Comparison of ENCODE assay signal across 9 cellular contexts in genomic region chr4:87896020-87896621, GRCh38.
DNase-seq lines count a peak whose midpoint lies in the region; ATAC-seq and TF ChIP-seq lines count a peak whose summit lies in the region.
"Had no signal": no experiment of that assay in that cellular context is flagged by ENCODE, and none has a peak within 500 bp of the region (broad histone marks: within the 10 kb centered on the region; RNA-seq: fewer than 3 reads in every experiment).

No MANE protein-coding gene starts in this region.

- H3K4me3 ChIP-seq in NB4 (ENCODE audit: low read depth, low read length) = no peak overlapping the region
- H3K4me3 ChIP-seq in astrocyte of the spinal cord (ENCODE audit: low read depth, low read length) = no peak overlapping the region
- H3K4me3 ChIP-seq: gastrocnemius medialis had no signal

- ATAC-seq in GM18502 (IDR thresholded peaks at IDR 0.05; ENCODE audit: poor library complexity, unreplicated experiment) (no peak), GM18867 (IDR thresholded peaks at IDR 0.05; ENCODE audit: unreplicated experiment) (no peak)
- ATAC-seq: gastrocnemius medialis had no signal

- in situ Hi-C loops in astrocyte of the spinal cord (cut with HindIII; ENCODE audit: low sequenced_read_pairs) = no loop called here

- peak; percentile 84 for DNase-seq in ELR (ENCODE audit: low read depth)
- peak; percentile 94 for DNase-seq in NB4 (ENCODE audit: low read depth)
- peak; percentile 85 for DNase-seq in astrocyte of the spinal cord (ENCODE audit: low read depth, low spot score)
- DNase-seq in medulla oblongata (ENCODE audit: extremely low spot score) = peak; percentile 72
- no peak for DNase-seq in cerebellum (ENCODE audit: low spot score)
- no peak for DNase-seq in NCI-H2107 treated with DMSO at 0.1 percent for 48 hours (lab: John Stamatoyannopoulos, UW; ENCODE audit: unreplicated experiment)

- TF ChIP-seq CTCF in NB4 (IDR thresholded peaks at IDR 0.05; ENCODE audit: low read depth, low read length) = no peak
- TF ChIP-seq CTCF in astrocyte of the spinal cord (IDR thresholded peaks at IDR 0.05; ENCODE audit: low read depth, low read length) = no peak

- no peak for TF ChIP-seq POLR2A in NB4 (IDR thresholded peaks at IDR 0.05; ENCODE audit: extremely low read depth, insufficient read length)

Comparison
In these comparisons a context has a peak if more than half of its experiments do, and no peak if none do; other contexts are left out.
1. DNase-seq: peak in ELR (single experiment), NB4 (single experiment), astrocyte of the spinal cord (single experiment) and medulla oblongata (single experiment); none in cerebellum (single experiment) and NCI-H2107 treated with DMSO at 0.1 percent for 48 hours (single experiment).